ENCODE assay signal across 8 cellular contexts in the genomic region with DNA sequence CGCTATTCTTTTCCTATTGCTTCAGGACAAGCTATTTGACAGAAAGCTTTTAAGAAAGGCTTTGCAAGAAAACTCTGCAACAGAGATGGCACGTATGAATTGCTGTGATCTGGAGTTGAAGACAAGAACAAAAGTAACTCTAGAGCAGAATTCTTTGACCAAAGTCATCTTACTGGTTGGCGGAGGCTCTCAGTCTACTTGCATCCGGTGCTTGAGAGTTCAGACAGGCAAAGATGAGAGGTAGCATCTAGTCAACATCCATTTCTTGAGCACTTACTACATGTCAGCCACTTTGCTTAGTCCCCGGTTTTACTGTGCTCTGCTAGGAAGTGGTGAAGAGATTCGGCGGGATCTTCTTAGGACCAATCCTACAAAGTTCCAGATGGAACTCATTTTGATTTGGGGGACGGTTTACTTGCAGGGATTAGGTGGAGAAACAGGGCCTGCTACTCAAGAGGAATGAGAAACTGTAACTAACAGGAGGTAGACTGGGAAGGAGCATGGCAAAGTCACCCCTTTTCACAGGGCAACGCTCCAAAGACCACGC. TPM values are rescaled to one million over a fixed set of nuclear protein-coding genes. Genes with fewer than 3 reads are reported as not detected.
DNase-seq lines count a peak whose midpoint lies in the region; ATAC-seq, FAIRE-seq and TF ChIP-seq lines count a peak whose summit lies in the region.

No MANE protein-coding gene starts in this region.

- H3K14ac ChIP-seq in H1 (ENCODE audit: insufficient read length), result no peak overlapping the region

- no peak for TF ChIP-seq RAD21 in H1 (IDR thresholded peaks at IDR 0.05 in 1 of 2, conservative IDR thresholded peaks at IDR 0.05 in 1 of 2; ENCODE audit: low read depth in 2 of 2, low read length in 2 of 2)

- no peaks in the 10 kb centered on the region for H3K36me3 ChIP-seq in H1 (ENCODE audit: control insufficient read depth in 2 of 4, insufficient read depth in 4 of 4, low read length in 3 of 4)

- H4K20me1 ChIP-seq in H1 (replicated peaks in 1 of 2; ENCODE audit: control insufficient read depth in 1 of 2, insufficient read depth in 2 of 2, low read length in 2 of 2), result no peaks in the 10 kb centered on the region

- no peak overlapping the region for H3K23ac ChIP-seq in H1 (ENCODE audit: insufficient read length)

- H4K91ac ChIP-seq in H1 (replicated peaks; ENCODE audit: insufficient read length, low read length), result no peak overlapping the region

- H4K8ac ChIP-seq in H1 (ENCODE audit: extremely low read depth, insufficient read depth, low read length), result peak overlapping the region; percentile 99

- H3K4me3 ChIP-seq in H1 (ENCODE audit: extremely low read depth in 1 of 4, insufficient read depth in 2 of 4, low read depth in 3 of 4, low read length in 4 of 4), result peak overlapping the region; percentile 77 to 95 (median 87)

- peaks cover 7% of the 10 kb centered on the region for H3K27me3 Mint-ChIP-seq in nephron progenitor cell (ENCODE audit: low read depth, poor library complexity)

- H4K5ac ChIP-seq in H1 (ENCODE audit: insufficient read length, low read depth, low read length), result peak overlapping the region; percentile 69

- peak overlapping the region; percentile 83 for H3K4me3 Mint-ChIP-seq in nephron progenitor cell

- POLR2A ChIA-PET in H1 (lab: Charles Lee; ENCODE audit: partially characterized antibody), result interaction anchor here (1.1 kb wide), 1 partner anchor 11 kb away, joined by 7 read pairs; no protein-coding TSS in a partner anchor

- peak overlapping the region; percentile 78 for H3K18ac ChIP-seq in H1 (ENCODE audit: extremely low read depth, low read length)

- H3K4me1 ChIP-seq in H1 (replicated peaks in 1 of 4; ENCODE audit: control insufficient read depth in 3 of 4, insufficient read depth in 4 of 4, low read length in 3 of 4), result peaks cover 0 to 8% (median 6%) of the 10 kb centered on the region in 4 experiments; a peak in 5 of 7 replicates

- peak; percentile 84 for DNase-seq in NCI-H2171 (lab: John Stamatoyannopoulos, UW)
- no peak for DNase-seq in NCI-H2171 treated with DMSO at 0.1 percent for 48 hours (lab: John Stamatoyannopoulos, UW)
- DNase-seq in RPMI7951 (ENCODE audit: low read depth), result peak; percentile 43
- DNase-seq in H1 (ENCODE audit: low read depth in 1 of 2, low spot score in 2 of 2), result no peak
- no peak for DNase-seq in nephron progenitor cell
- no peak for DNase-seq in NK-92 treated with Interleukin-12 subunit alpha and Interleukin-12 subunit beta, amount 100 ng/mL, for 24 hours (lab: John Stamatoyannopoulos, UW)
- no peak for DNase-seq in pons (ENCODE audit: low spot score)

- no peak overlapping the region for H2BK20ac ChIP-seq in H1 (ENCODE audit: low read length)

- TF ChIP-seq POLR2A in H1 (IDR thresholded peaks at IDR 0.05; ENCODE audit: control extremely low read depth in 1 of 2, low read depth in 2 of 2, low read length in 2 of 2), result no peak

- H3K27ac Mint-ChIP-seq in nephron progenitor cell, result no peak overlapping the region

- H3K9me3 Mint-ChIP-seq in nephron progenitor cell, result peaks cover 42% of the 10 kb centered on the region

- H3K4ac ChIP-seq in H1 (replicated peaks; ENCODE audit: insufficient read length, low read depth, low read length), result no peak overlapping the region

- 0 out of 2 replicates have a peak overlapping the region, but pooled peaks have one; percentile 31 for H2BK15ac ChIP-seq in H1 (ENCODE audit: low read length)

- peaks cover 7% of the 10 kb centered on the region for H3K23me2 ChIP-seq in H1 (ENCODE audit: low read depth, low read length)

- H3K9ac ChIP-seq in H1 (replicated peaks in 1 of 4; ENCODE audit: extremely low read depth in 1 of 4, low read depth in 3 of 4, low read length in 3 of 4), result peak overlapping the region in 3 of 4 experiments; percentile 70 to 92 (median 89); a peak in 5 of 7 replicates

- no peak overlapping the region for H2AK5ac ChIP-seq in H1 (ENCODE audit: low read depth, low read length)

- H2BK5ac ChIP-seq in H1 (ENCODE audit: low read depth, low read length), result peak overlapping the region; percentile 93; the same call in 1 of the 2 replicates

- H3K9me3 ChIP-seq in H1 (ENCODE audit: insufficient read depth in 2 of 2, low read depth in 1 of 2, low read length in 1 of 2), result 0 out of 4 replicates have a peak, but pooled peaks cover 0 to 2% of the 10 kb centered on the region in 2 experiments

- peaks cover 36% of the 10 kb centered on the region for H3K36me3 Mint-ChIP-seq in nephron progenitor cell (ENCODE audit: low read depth)

- peaks cover 13% of the 10 kb centered on the region for H3K4me1 Mint-ChIP-seq in nephron progenitor cell

- H2BK12ac ChIP-seq in H1 (ENCODE audit: low read depth, low read length), result no peak overlapping the region

- WGBS in H1 (ENCODE audit: extremely low coverage in 1 of 2, insufficient coverage in 1 of 2, insufficient read length in 1 of 2, insufficient replicate concordance in 2 of 2, low coverage in 1 of 2, low lambda C conversion rate in 2 of 2, missing lambda C conversion rate in 1 of 2), 2 experiments, result 74% methylated on average over 9 of the region's 10 CpGs; no CpG with 5 or more reads in 1 of the 2 experiments

- peak overlapping the region; percentile 94 to 98 for H3K4me2 ChIP-seq in H1 (ENCODE audit: insufficient read depth in 1 of 2, low read depth in 2 of 2, low read length in 2 of 2)

- H3K56ac ChIP-seq in H1 (replicated peaks; ENCODE audit: insufficient read length, low read depth, low read length), result peak overlapping the region; percentile 20

- H3K27ac ChIP-seq in H1 (ENCODE audit: low read depth, low read length), result no peak overlapping the region

- CTCF ChIA-PET in H1 (lab: Charles Lee; ENCODE audit: partially characterized antibody), result interaction anchor here (1.3 kb wide), 1 partner anchor 17 kb away, joined by 3 read pairs; no protein-coding TSS in a partner anchor

- H2BK120ac ChIP-seq in H1 (replicated peaks; ENCODE audit: low read depth, low read length), result no peak overlapping the region

- no peak for TF ChIP-seq EP300 in H1 (IDR thresholded peaks at IDR 0.05; ENCODE audit: borderline replicate concordance in 1 of 2, low read depth in 2 of 2, low read length in 2 of 2)

- TF ChIP-seq CTCF in H1 (IDR thresholded peaks at IDR 0.05; ENCODE audit: control extremely low read depth in 1 of 3, insufficient read depth in 1 of 3, low read depth in 1 of 3, low read length in 3 of 3) (no peak), nephron progenitor cell (IDR thresholded peaks at IDR 0.05) (no peak)

- no peak for ATAC-seq in GM18870 (IDR thresholded peaks at IDR 0.05; ENCODE audit: unreplicated experiment)

- FAIRE-seq in H1 (lab: Jason Lieb, UNC), result no peak

- peaks cover 3% of the 10 kb centered on the region; the same call in 1 of the 2 replicates for H3K79me1 ChIP-seq in H1 (ENCODE audit: low read depth, low read length)

- peaks cover 6 to 41% of the 10 kb centered on the region in 2 experiments; a peak in 3 of 4 replicates for H3K79me2 ChIP-seq in H1 (ENCODE audit: control insufficient read depth in 1 of 2, insufficient read depth in 2 of 2, low read length in 2 of 2)

- peak overlapping the region; percentile 98 for H2AFZ ChIP-seq in H1 (ENCODE audit: low read length)

- H3K27me3 ChIP-seq in H1 (replicated peaks in 1 of 4; ENCODE audit: control insufficient read depth in 3 of 4, extremely low read depth in 1 of 4, insufficient read depth in 3 of 4, low read length in 3 of 4), result no peaks in the 10 kb centered on the region

TF ChIP-seq in H1, 55 proteins besides CTCF, POLR2A, EP300 and RAD21:
- TF ChIP-seq SP2 (IDR thresholded peaks at IDR 0.05; ENCODE audit: low read length), result no peak
- no peak for TF ChIP-seq KDM4A (IDR thresholded peaks at IDR 0.05; ENCODE audit: low read depth, low read length, severe bottlenecking)
- TF ChIP-seq JUN (IDR thresholded peaks at IDR 0.05; ENCODE audit: low read depth, low read length), result no peak
- no peak for TF ChIP-seq SP1 (IDR thresholded peaks at IDR 0.05; ENCODE audit: low read depth, low read length)
- TF ChIP-seq ZNF274 (IDR thresholded peaks at IDR 0.05; ENCODE audit: borderline replicate concordance, extremely low read depth, low read length), result no peak
- TF ChIP-seq TBP (IDR thresholded peaks at IDR 0.05; ENCODE audit: low read depth, low read length), result no peak
- no peak for TF ChIP-seq SP4 (IDR thresholded peaks at IDR 0.05; ENCODE audit: low read length)
- TF ChIP-seq SIN3A (conservative IDR thresholded peaks at IDR 0.05 in 1 of 2, IDR thresholded peaks at IDR 0.05 in 1 of 2; ENCODE audit: low read depth in 1 of 2, low read length in 2 of 2), result no peak
- no peak for TF ChIP-seq EGR1 (IDR thresholded peaks at IDR 0.05; ENCODE audit: borderline replicate concordance, low read depth, low read length)
- TF ChIP-seq POLR2AphosphoS5 (IDR thresholded peaks at IDR 0.05; ENCODE audit: low read depth, low read length), result no peak
- TF ChIP-seq E2F6 (IDR thresholded peaks at IDR 0.05), result no peak; the same call in 1 of the 2 replicates
TF ChIP-seq in H1: peak in this region for 0.

RNA-seq across cellular contexts. Expression of gene CCDC91, which starts 0.4 kb away (rescaled TPM):
- 14.3 and 16.2 TPM in 2 replicates for total RNA-seq in RPMI7951 (2014; rRNA removed; shearing (Covaris generic))
- total RNA-seq in H1 (2021; fragmentation: NEBNext Ultra II Directional; extraction: Animal tissue kit (Norgen Biotek cat#: 25700)), result 23.1 and 23.8 TPM in 2 replicates
- 6.9 and 8.6 TPM in 2 replicates for polyA plus RNA-seq in H1 (2011; rRNA removed)
- polyA plus RNA-seq in H1 (2011; cell fraction: cytosol; rRNA removed), result 10.4 TPM
- polyA plus RNA-seq in H1 (2011; cell fraction: nucleus; rRNA removed), result 15.5 TPM
- polyA plus RNA-seq in H1 (2012, experiment 1 of 2), result 8.9 to 15.6 TPM (median 10.2 TPM) in 4 replicates
- polyA plus RNA-seq in H1 (2012, experiment 2 of 2), result 2.0 TPM
- polyA plus RNA-seq in H1 (2013, experiment 1 of 2), result 48.3 TPM
- 32.3 TPM for polyA plus RNA-seq in H1 (2013, experiment 2 of 2)
- polyA minus RNA-seq in H1 (2011; rRNA and poly(A)+ RNA removed), result 26.5 and 28.0 TPM in 2 replicates
- 14.6 TPM for polyA minus RNA-seq in H1 (2011; cell fraction: cytosol; rRNA and poly(A)+ RNA removed)
- polyA minus RNA-seq in H1 (2011; cell fraction: nucleus; rRNA and poly(A)+ RNA removed), result 88.8 TPM

Comparison
In these comparisons a context has a peak if more than half of its experiments do, and no peak if none do; other contexts are left out.
1. DNase-seq: peak in NCI-H2171 (single experiment) and RPMI7951 (single experiment); none in NCI-H2171 treated with DMSO at 0.1 percent for 48 hours (single experiment), H1 (0 of 2), nephron progenitor cell (single experiment), NK-92 treated with Interleukin-12 subunit alpha and Interleukin-12 subunit beta, amount 100 ng/mL, for 24 hours (single experiment) and pons (single experiment).